1 cellular context compared by ENCODE assay signal in genomic region chr5:16881253-16881652, GRCh38.
TF ChIP-seq lines count a peak whose summit lies in the region.

No MANE protein-coding gene starts in this region.

TF ChIP-seq in HepG2, 621 proteins besides CTCF, POLR2A, EP300 and RAD21 (continued from another document and continues in another):
- no peak for TF ChIP-seq REST (IDR thresholded peaks at IDR 0.05; ENCODE audit: borderline replicate concordance in 1 of 2, low read depth in 1 of 2, low read length in 2 of 2)
- no peak for TF ChIP-seq ZNF512B (CRISPR knock-in tag; IDR thresholded peaks at IDR 0.05; ENCODE audit: borderline replicate concordance)
- peak; percentile 59; the same call in 1 of the 2 replicates for TF ChIP-seq HDAC1 (CRISPR knock-in tag; IDR thresholded peaks at IDR 0.05)
- TF ChIP-seq TARDBP (CRISPR knock-in tag; IDR thresholded peaks at IDR 0.05), result 0 out of 2 replicates have a peak, but pooled peaks have one; percentile 47
- TF ChIP-seq WIZ (CRISPR knock-in tag; IDR thresholded peaks at IDR 0.05), result no peak
- TF ChIP-seq HMGXB3 (CRISPR knock-in tag; IDR thresholded peaks at IDR 0.05; ENCODE audit: borderline replicate concordance), result peak; percentile 62; the same call in 1 of the 2 replicates
- TF ChIP-seq NR2F1 (CRISPR knock-in tag; IDR thresholded peaks at IDR 0.05), result 0 out of 4 replicates have a peak, but pooled peaks of 1 of the 2 experiments have one; percentile 38
- no peak for TF ChIP-seq AGO1 (IDR thresholded peaks at IDR 0.05; ENCODE audit: low read depth, low read length, poor library complexity, severe bottlenecking)
- TF ChIP-seq STAT6 (CRISPR knock-in tag; IDR thresholded peaks at IDR 0.05; ENCODE audit: borderline replicate concordance), result no peak
- peak; percentile 75; the same call in 1 of the 2 replicates for TF ChIP-seq NFIC (IDR thresholded peaks at IDR 0.05; ENCODE audit: low read length)
- no peak for TF ChIP-seq ZIK1 (CRISPR knock-in tag; IDR thresholded peaks at IDR 0.05; ENCODE audit: borderline replicate concordance, low read depth)
- no peak for TF ChIP-seq CBX2 (IDR thresholded peaks at IDR 0.05; ENCODE audit: low read depth, low read length)
- no peak for TF ChIP-seq CBX2 (CRISPR knock-in tag; IDR thresholded peaks at IDR 0.05; ENCODE audit: low read depth)
- TF ChIP-seq PATZ1 (CRISPR knock-in tag; IDR thresholded peaks at IDR 0.05), result no peak
- TF ChIP-seq SYNCRIP (IDR thresholded peaks at IDR 0.05; ENCODE audit: insufficient read depth, low read depth, low read length), result no peak
- no peak for TF ChIP-seq ZNF350 (CRISPR knock-in tag; IDR thresholded peaks at IDR 0.05; ENCODE audit: borderline replicate concordance, low read depth)
- TF ChIP-seq PCBP2 (optimal IDR thresholded peaks at IDR 0.05; ENCODE audit: low read depth, low read length, poor library complexity, severe bottlenecking), result no peak
- TF ChIP-seq DZIP1 (CRISPR knock-in tag; IDR thresholded peaks at IDR 0.05), result no peak
- peak; percentile 96 for TF ChIP-seq RERE (CRISPR knock-in tag; IDR thresholded peaks at IDR 0.05; ENCODE audit: low read depth)
- TF ChIP-seq SIX1 (CRISPR knock-in tag; IDR thresholded peaks at IDR 0.05; ENCODE audit: borderline replicate concordance), result peak; percentile 58; the same call in 1 of the 2 replicates
- TF ChIP-seq YEATS4 (CRISPR knock-in tag; IDR thresholded peaks at IDR 0.05; ENCODE audit: borderline replicate concordance), result no peak
- no peak for TF ChIP-seq NFKBIZ (CRISPR knock-in tag; IDR thresholded peaks at IDR 0.05)
- peak; percentile 99 for TF ChIP-seq TBX2 (CRISPR knock-in tag; IDR thresholded peaks at IDR 0.05; ENCODE audit: borderline replicate concordance)
- no peak for TF ChIP-seq ZNF746 (CRISPR knock-in tag; IDR thresholded peaks at IDR 0.05)
- TF ChIP-seq DNMT3B (CRISPR knock-in tag; conservative IDR thresholded peaks at IDR 0.05), result no peak
- peak; percentile 34; the same call in 1 of the 2 replicates for TF ChIP-seq RCOR2 (CRISPR knock-in tag; IDR thresholded peaks at IDR 0.05)
- no peak for TF ChIP-seq KLF12 (CRISPR knock-in tag; IDR thresholded peaks at IDR 0.05; ENCODE audit: borderline replicate concordance)
- TF ChIP-seq ZNF510 (CRISPR knock-in tag; IDR thresholded peaks at IDR 0.05; ENCODE audit: low read depth), result no peak
